28 cellular contexts compared by ENCODE assay signal in the genomic region with DNA sequence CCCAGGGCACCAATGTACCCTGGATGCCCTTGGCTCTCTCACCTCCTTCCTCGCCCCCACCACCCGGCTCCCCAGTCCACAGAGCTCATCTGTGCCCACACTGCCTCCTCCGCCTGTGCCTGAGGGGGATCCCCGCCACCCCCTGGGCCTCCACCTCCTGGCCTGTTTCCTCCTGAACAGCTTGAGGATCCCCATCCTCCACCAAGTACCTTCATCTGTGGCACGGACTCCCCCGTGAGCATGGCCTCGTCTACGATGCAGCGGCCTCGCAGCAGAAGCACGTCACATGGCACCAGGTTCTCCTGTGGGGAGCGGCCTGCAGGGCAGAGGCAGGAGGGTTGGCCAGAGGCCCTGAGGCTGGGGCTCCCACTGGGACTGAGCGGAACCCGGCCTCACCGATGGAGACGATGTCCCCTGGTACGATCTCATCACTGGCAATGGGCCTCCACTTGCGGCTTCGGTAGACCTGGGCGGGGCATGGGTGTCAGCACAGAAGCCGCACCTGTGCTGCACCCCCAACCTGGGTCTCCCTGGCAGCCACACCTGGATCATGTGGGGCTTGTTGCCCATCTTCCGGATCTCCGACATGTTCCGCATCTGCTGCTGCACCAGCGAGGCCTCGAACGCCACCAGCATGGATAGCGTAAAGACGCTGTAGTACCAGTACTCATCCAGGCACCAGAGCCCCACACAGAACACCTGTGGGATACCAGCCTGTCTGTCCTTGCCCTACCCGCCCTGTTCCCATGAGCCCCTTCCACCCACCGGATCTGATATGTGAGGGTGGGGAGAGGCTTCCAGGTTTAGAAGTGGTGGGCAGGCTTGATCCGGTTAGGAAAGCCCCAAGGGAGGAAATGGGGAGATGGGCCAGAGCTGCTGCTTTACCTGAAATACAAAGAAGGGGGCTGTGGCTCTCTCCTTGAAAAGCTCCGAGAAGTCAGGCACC. TPM values are rescaled to one million over a fixed set of nuclear protein-coding genes. Genes with fewer than 3 reads are reported as not detected.
DNase-seq lines count a peak whose midpoint lies in the region; ATAC-seq, FAIRE-seq and TF ChIP-seq lines count a peak whose summit lies in the region.
"Had no signal": no experiment of that assay in that cellular context is flagged by ENCODE, and none has a peak within 500 bp of the region (broad histone marks: within the 10 kb centered on the region; RNA-seq: fewer than 3 reads in every experiment).

No MANE protein-coding gene starts in this region.

- no peak overlapping the region for H2AFZ ChIP-seq in H1 (ENCODE audit: low read length)

- no peaks in the 10 kb centered on the region for H3K27me3 ChIP-seq in H1 (replicated peaks in 1 of 4; ENCODE audit: control insufficient read depth in 3 of 4, extremely low read depth in 1 of 4, insufficient read depth in 3 of 4, low read length in 3 of 4)
- H3K27me3 ChIP-seq: brain microvascular endothelial cell, heart left ventricle, MG63, tibial artery had no signal

- H4K5ac ChIP-seq in H1 (ENCODE audit: insufficient read length, low read depth, low read length): no peak overlapping the region

- H4K20me1 ChIP-seq in H1 (replicated peaks in 1 of 2; ENCODE audit: control insufficient read depth in 1 of 2, insufficient read depth in 2 of 2, low read length in 2 of 2): peaks cover 6 to 27% of the 10 kb centered on the region in 2 experiments

- CTCF ChIA-PET in H1 (lab: Charles Lee; ENCODE audit: partially characterized antibody): interaction anchor here (5.0 kb wide), 1 partner anchor 13 kb away, joined by 19 read pairs; a partner anchor contains a TSS

- no peak for TF ChIP-seq RAD21 in H1 (IDR thresholded peaks at IDR 0.05 in 1 of 2, conservative IDR thresholded peaks at IDR 0.05 in 1 of 2; ENCODE audit: low read depth in 2 of 2, low read length in 2 of 2)

- no peak overlapping the region for H2BK5ac ChIP-seq in H1 (ENCODE audit: low read depth, low read length)

- peaks cover 14% of the 10 kb centered on the region for H3K79me1 ChIP-seq in H1 (ENCODE audit: low read depth, low read length)

- H2BK20ac ChIP-seq in H1 (ENCODE audit: low read length): no peak overlapping the region

- POLR2A ChIA-PET in H1 (lab: Charles Lee; ENCODE audit: partially characterized antibody): interaction anchor here (0.8 to 3.7 kb wide), 3 partner anchors 8 to 29 kb away, joined by 3 to 13 read pairs (median 4); a partner anchor contains a TSS

- no peak overlapping the region for H4K91ac ChIP-seq in H1 (replicated peaks; ENCODE audit: insufficient read length, low read length)

- H3K27ac Mint-ChIP-seq in CD14-positive monocyte: peak overlapping the region in 3 of 7 donors; percentile 22 to 46 (median 41)
- H3K27ac Mint-ChIP-seq: activated CD4-positive, alpha-beta memory T cell treated with anti-CD3 and anti-CD28 coated beads for 36 hours had no signal

- no peaks in the 10 kb centered on the region for H3K9me3 ChIP-seq in H1 (ENCODE audit: insufficient read depth in 2 of 2, low read depth in 1 of 2, low read length in 1 of 2)
- H3K9me3 ChIP-seq: heart left ventricle, MG63, tibial artery had no signal

- no peak overlapping the region for H3K9ac ChIP-seq in H1 (replicated peaks in 1 of 4; ENCODE audit: extremely low read depth in 1 of 4, low read depth in 3 of 4, low read length in 3 of 4)

- no peak overlapping the region for H2AK5ac ChIP-seq in H1 (ENCODE audit: low read depth, low read length)

- no peak overlapping the region for H3K4me3 Mint-ChIP-seq in CD14-positive monocyte
- H3K4me3 Mint-ChIP-seq: activated CD4-positive, alpha-beta memory T cell treated with anti-CD3 and anti-CD28 coated beads for 36 hours had no signal

- H3K27ac ChIP-seq in H1 (ENCODE audit: low read depth, low read length): no peak overlapping the region
- H3K27ac ChIP-seq: brain microvascular endothelial cell, epithelial cell of prostate, heart left ventricle, tibial artery had no signal

- H2BK15ac ChIP-seq in H1 (ENCODE audit: low read length): no peak overlapping the region

- H2BK120ac ChIP-seq in H1 (replicated peaks; ENCODE audit: low read depth, low read length): no peak overlapping the region

- 94% methylated on average over 33 of the region's 33 CpGs; no CpG with 5 or more reads in 1 of the 2 experiments for WGBS in H1 (ENCODE audit: extremely low coverage in 1 of 2, insufficient coverage in 1 of 2, insufficient read length in 1 of 2, insufficient replicate concordance in 2 of 2, low coverage in 1 of 2, low lambda C conversion rate in 2 of 2, missing lambda C conversion rate in 1 of 2), 2 experiments

- FAIRE-seq in H1 (lab: Jason Lieb, UNC): no peak

- no peak for ATAC-seq in GM21515 (IDR thresholded peaks at IDR 0.05; ENCODE audit: unreplicated experiment)
- ATAC-seq in GM21526 (IDR thresholded peaks at IDR 0.05; ENCODE audit: low FRiP score, unreplicated experiment): no peak
- ATAC-seq: activated CD4-positive, CD25-positive, alpha-beta regulatory T cell treated with anti-CD3 and anti-CD28 coated beads, Interleukin-2, amount 50 U/mL, for 24 hours; heart left ventricle; left lobe of liver had no signal

- intact Hi-C loops in CD14-positive monocyte (cut with micrococcal nuclease) (no loop called here), posterior vena cava (cut with DNase I) (no loop called here)

- no peak for TF ChIP-seq EP300 in H1 (IDR thresholded peaks at IDR 0.05; ENCODE audit: borderline replicate concordance in 1 of 2, low read depth in 2 of 2, low read length in 2 of 2)

- peaks cover 8% of the 10 kb centered on the region for H3K4me1 Mint-ChIP-seq in CD14-positive monocyte

- H3K23me2 ChIP-seq in H1 (ENCODE audit: low read depth, low read length): no peaks in the 10 kb centered on the region

- no peak overlapping the region for H3K23ac ChIP-seq in H1 (ENCODE audit: insufficient read length)

- H3K14ac ChIP-seq in H1 (ENCODE audit: insufficient read length): no peak overlapping the region

- peaks cover 75 to 90% of the 10 kb centered on the region in 2 donors for H3K36me3 Mint-ChIP-seq in CD14-positive monocyte

- no peak overlapping the region for H3K4ac ChIP-seq in H1 (replicated peaks; ENCODE audit: insufficient read length, low read depth, low read length)

- TF ChIP-seq CTCF in CD14-positive monocyte (IDR thresholded peaks at IDR 0.05) (no peak), GM13977 (IDR thresholded peaks at IDR 0.05; ENCODE audit: extremely low read depth, insufficient read depth, missing control alignments) (no peak), H1 (IDR thresholded peaks at IDR 0.05; ENCODE audit: control extremely low read depth in 1 of 3, insufficient read depth in 1 of 3, low read depth in 1 of 3, low read length in 3 of 3) (no peak)

- peak overlapping the region; percentile 68; the same call in 1 of the 2 replicates for H4K8ac ChIP-seq in H1 (ENCODE audit: extremely low read depth, insufficient read depth, low read length)

- H3K4me1 ChIP-seq in H1 (replicated peaks in 1 of 4; ENCODE audit: control insufficient read depth in 3 of 4, insufficient read depth in 4 of 4, low read length in 3 of 4): peaks cover 0 to 3% (median 0%) of the 10 kb centered on the region in 4 experiments; a peak in 3 of 7 replicates

- H2BK12ac ChIP-seq in H1 (ENCODE audit: low read depth, low read length): no peak overlapping the region

- H3K4me2 ChIP-seq in H1 (ENCODE audit: insufficient read depth in 1 of 2, low read depth in 2 of 2, low read length in 2 of 2): no peak overlapping the region

- DNase-seq in CD14-positive monocyte (ENCODE audit: low spot score) (peak; percentile 41), GM13977 (ENCODE audit: low spot score) (peak; percentile 10), H1 (ENCODE audit: low read depth in 1 of 2, low spot score in 2 of 2) (no peak), posterior vena cava (ENCODE audit: low spot score) (peak; percentile 68)
- DNase-seq in activated effector memory CD4-positive, alpha-beta T cell treated with anti-CD3 and anti-CD28 coated beads, Interleukin-2, amount 50 U/mL, for 16 hours: no peak
- DNase-seq: activated CD4-positive, alpha-beta memory T cell treated with anti-CD3 and anti-CD28 coated beads for 36 hours; activated CD8-positive, alpha-beta memory T cell treated with anti-CD3 and anti-CD28 coated beads, Interleukin-2, amount 50 U/mL, for 48 hours; AML-193; brain microvascular endothelial cell; DMS79; GF-D8; heart left ventricle; mesenchymal stem cell; MG63; NCI-H1417 treated with DMSO at 0.1 percent for 48 hours; NCI-H2107; NCI-H510A; SIG-M5; stimulated activated CD4-positive, alpha-beta T cell treated with anti-CD3 and anti-CD28 coated beads, Interleukin-12 subunit alpha, Interleukin-12 subunit beta, amount 100 ng/mL, for 4 hours; stimulated activated CD4-positive, alpha-beta T cell treated with anti-CD3 and anti-CD28 coated beads, Interleukin-4, amount 100 ng/mL, for 24 hours; stimulated activated naive CD4-positive, alpha-beta T cell treated with Interleukin-2 at 50 U/mL for 16 hours; T-helper 1 cell; tibial artery had no signal

- in situ Hi-C loops in GM13977 (cut with MboI; ENCODE audit: low pct_unique_long_range_greater_than_20kb, low sequenced_read_pairs, unreplicated experiment): no loop called here

- peaks cover 0 to 10% (median 2%) of the 10 kb centered on the region in 3 donors for H3K27me3 Mint-ChIP-seq in CD14-positive monocyte (ENCODE audit: low read depth in 3 of 3)
- H3K27me3 Mint-ChIP-seq: activated CD4-positive, alpha-beta memory T cell treated with anti-CD3 and anti-CD28 coated beads for 36 hours had no signal

- no peak overlapping the region for H3K56ac ChIP-seq in H1 (replicated peaks; ENCODE audit: insufficient read length, low read depth, low read length)

- no peaks in the 10 kb centered on the region for H3K9me3 Mint-ChIP-seq in CD14-positive monocyte
- H3K9me3 Mint-ChIP-seq: activated CD4-positive, alpha-beta memory T cell treated with anti-CD3 and anti-CD28 coated beads for 36 hours had no signal

- peaks cover 7 to 13% of the 10 kb centered on the region in 2 experiments for H3K79me2 ChIP-seq in H1 (ENCODE audit: control insufficient read depth in 1 of 2, insufficient read depth in 2 of 2, low read length in 2 of 2)

- no peak for TF ChIP-seq POLR2A in H1 (IDR thresholded peaks at IDR 0.05; ENCODE audit: control extremely low read depth in 1 of 2, low read depth in 2 of 2, low read length in 2 of 2)

- H3K36me3 ChIP-seq in H1 (ENCODE audit: control insufficient read depth in 2 of 4, insufficient read depth in 4 of 4, low read length in 3 of 4): peaks cover 43 to 80% (median 67%) of the 10 kb centered on the region in 4 experiments

- no peak overlapping the region for H3K18ac ChIP-seq in H1 (ENCODE audit: extremely low read depth, low read length)

- no peak overlapping the region for H3K4me3 ChIP-seq in H1 (ENCODE audit: extremely low read depth in 1 of 4, insufficient read depth in 2 of 4, low read depth in 3 of 4, low read length in 4 of 4)
- H3K4me3 ChIP-seq: heart left ventricle, MG63, tibial artery had no signal

RNA-seq across cellular contexts. Expression of a gene that starts 6.8 kb away (rescaled TPM):
- polyA plus RNA-seq in CD14-positive monocyte: 10 to 100 TPM; 16.9 to 21.9 TPM
- total RNA-seq in H1 (2021; fragmentation: NEBNext Ultra II Directional; extraction: Animal tissue kit (Norgen Biotek cat#: 25700)): 64.2 and 75.7 TPM in 2 replicates
- 33.0 and 70.7 TPM in 2 replicates for polyA plus RNA-seq in H1 (2011; rRNA removed)
- 36.9 TPM for polyA plus RNA-seq in H1 (2011; cell fraction: cytosol; rRNA removed)
- polyA plus RNA-seq in H1 (2011; cell fraction: nucleus; rRNA removed): 284 TPM
- polyA plus RNA-seq in H1 (2012, experiment 1 of 2): 47.8 to 73.6 TPM (median 62.5 TPM) in 4 replicates
- polyA plus RNA-seq in H1 (2012, experiment 2 of 2): 64.3 TPM
- polyA plus RNA-seq in H1 (2013, experiment 1 of 2): 75.7 TPM
- 65.6 TPM for polyA plus RNA-seq in H1 (2013, experiment 2 of 2)
- 68.4 and 83.9 TPM in 2 replicates for polyA minus RNA-seq in H1 (2011; rRNA and poly(A)+ RNA removed)
- polyA minus RNA-seq in H1 (2011; cell fraction: cytosol; rRNA and poly(A)+ RNA removed): 49.1 TPM
- 93.9 TPM for polyA minus RNA-seq in H1 (2011; cell fraction: nucleus; rRNA and poly(A)+ RNA removed)
- 10 to 100 TPM; 33.1 to 33.3 TPM for total RNA-seq in posterior vena cava

RNA-seq across cellular contexts. Expression of a gene that starts 11.9 kb away (rescaled TPM):
- polyA plus RNA-seq in CD14-positive monocyte (1 to 10 TPM; 5.5 to 8.4 TPM), H1 (2011; rRNA removed) (11.0 and 13.0 TPM in 2 replicates)
- 46.2 and 50.9 TPM in 2 replicates for total RNA-seq in H1 (2021; fragmentation: NEBNext Ultra II Directional; extraction: Animal tissue kit (Norgen Biotek cat#: 25700))
- polyA plus RNA-seq in H1 (2011; cell fraction: cytosol; rRNA removed): 17.1 TPM
- polyA plus RNA-seq in H1 (2011; cell fraction: nucleus; rRNA removed): 12.2 TPM
- polyA plus RNA-seq in H1 (2012, experiment 1 of 2): 14.2 to 31.6 TPM (median 16.6 TPM) in 4 replicates
- polyA plus RNA-seq in H1 (2012, experiment 2 of 2): 10.5 TPM
- polyA plus RNA-seq in H1 (2013, experiment 1 of 2): 44.3 TPM
- 38.9 TPM for polyA plus RNA-seq in H1 (2013, experiment 2 of 2)
- 28.9 and 34.1 TPM in 2 replicates for polyA minus RNA-seq in H1 (2011; rRNA and poly(A)+ RNA removed)
- 14.8 TPM for polyA minus RNA-seq in H1 (2011; cell fraction: cytosol; rRNA and poly(A)+ RNA removed)
- polyA minus RNA-seq in H1 (2011; cell fraction: nucleus; rRNA and poly(A)+ RNA removed): 28.8 TPM
- 1 to 10 TPM; 6.3 to 8.2 TPM for total RNA-seq in posterior vena cava

RNA-seq across cellular contexts. Expression of a gene that starts 13.3 kb away (rescaled TPM):
- polyA plus RNA-seq in CD14-positive monocyte: 10 to 100 TPM; 41.4 to 75.1 TPM
- 18.1 and 20.2 TPM in 2 replicates for total RNA-seq in H1 (2021; fragmentation: NEBNext Ultra II Directional; extraction: Animal tissue kit (Norgen Biotek cat#: 25700))
- polyA plus RNA-seq in H1 (2011; rRNA removed): 5.7 and 8.9 TPM in 2 replicates
- 6.2 TPM for polyA plus RNA-seq in H1 (2011; cell fraction: cytosol; rRNA removed)
- 28.2 TPM for polyA plus RNA-seq in H1 (2011; cell fraction: nucleus; rRNA removed)
- polyA plus RNA-seq in H1 (2012, experiment 1 of 2): 9.9 to 15.8 TPM (median 14.2 TPM) in 4 replicates
- polyA plus RNA-seq in H1 (2012, experiment 2 of 2): 16.1 TPM
- polyA plus RNA-seq in H1 (2013, experiment 1 of 2): 10.4 TPM
- polyA plus RNA-seq in H1 (2013, experiment 2 of 2): 10.5 TPM
- 5.8 and 7.1 TPM in 2 replicates for polyA minus RNA-seq in H1 (2011; rRNA and poly(A)+ RNA removed)
- polyA minus RNA-seq in H1 (2011; cell fraction: cytosol; rRNA and poly(A)+ RNA removed): 7.9 TPM
- 8.6 TPM for polyA minus RNA-seq in H1 (2011; cell fraction: nucleus; rRNA and poly(A)+ RNA removed)
- 10 to 100 TPM in 1 of 2 donors, 1 to 10 TPM in 1; 8.3 to 11.4 TPM for total RNA-seq in posterior vena cava

RNA-seq across cellular contexts. Expression of a gene that starts 28.7 kb away (rescaled TPM):
- polyA plus RNA-seq in CD14-positive monocyte: 1 to 10 TPM; 1.9 to 2.2 TPM
- total RNA-seq in H1 (2021; fragmentation: NEBNext Ultra II Directional; extraction: Animal tissue kit (Norgen Biotek cat#: 25700)): 47.1 and 47.6 TPM in 2 replicates
- 70.2 and 121 TPM in 2 replicates for polyA plus RNA-seq in H1 (2011; rRNA removed)
- polyA plus RNA-seq in H1 (2011; cell fraction: cytosol; rRNA removed): 54.8 TPM
- polyA plus RNA-seq in H1 (2011; cell fraction: nucleus; rRNA removed): 298 TPM
- 43.0 to 66.6 TPM (median 64.7 TPM) in 4 replicates for polyA plus RNA-seq in H1 (2012, experiment 1 of 2)
- 51.1 TPM for polyA plus RNA-seq in H1 (2012, experiment 2 of 2)
- polyA plus RNA-seq in H1 (2013, experiment 1 of 2): 89.2 TPM
- 78.1 TPM for polyA plus RNA-seq in H1 (2013, experiment 2 of 2)
- 14.0 and 21.6 TPM in 2 replicates for polyA minus RNA-seq in H1 (2011; rRNA and poly(A)+ RNA removed)
- polyA minus RNA-seq in H1 (2011; cell fraction: cytosol; rRNA and poly(A)+ RNA removed): 21.4 TPM
- polyA minus RNA-seq in H1 (2011; cell fraction: nucleus; rRNA and poly(A)+ RNA removed): 38.2 TPM
- total RNA-seq in posterior vena cava: 1 to 10 TPM; 2.0 to 5.5 TPM

RNA-seq across cellular contexts. Expression of a gene that starts 38.2 kb away (rescaled TPM):
- polyA plus RNA-seq in CD14-positive monocyte (not detected), H1 (2011; rRNA removed) (3.8 and 8.3 TPM in 2 replicates)
- 3.3 and 3.4 TPM in 2 replicates for total RNA-seq in H1 (2021; fragmentation: NEBNext Ultra II Directional; extraction: Animal tissue kit (Norgen Biotek cat#: 25700))
- polyA plus RNA-seq in H1 (2011; cell fraction: cytosol; rRNA removed): 6.5 TPM
- polyA plus RNA-seq in H1 (2011; cell fraction: nucleus; rRNA removed): 12.1 TPM
- 3.9 to 6.8 TPM (median 4.8 TPM) in 4 replicates for polyA plus RNA-seq in H1 (2012, experiment 1 of 2)
- 2.2 TPM for polyA plus RNA-seq in H1 (2012, experiment 2 of 2)
- polyA plus RNA-seq in H1 (2013, experiment 1 of 2): 3.7 TPM
- 4.1 TPM for polyA plus RNA-seq in H1 (2013, experiment 2 of 2)
- 1.7 and 1.8 TPM in 2 replicates for polyA minus RNA-seq in H1 (2011; rRNA and poly(A)+ RNA removed)
- polyA minus RNA-seq in H1 (2011; cell fraction: cytosol; rRNA and poly(A)+ RNA removed): 2.9 TPM
- 2.6 TPM for polyA minus RNA-seq in H1 (2011; cell fraction: nucleus; rRNA and poly(A)+ RNA removed)
- under 1 TPM; 0.29 to 0.93 TPM for total RNA-seq in posterior vena cava

Comparison
In these comparisons a context has a peak if more than half of its experiments do, and no peak if none do; other contexts are left out.
1. DNase-seq: peak in CD14-positive monocyte (single experiment), GM13977 (single experiment) and posterior vena cava (single experiment); none in H1 (0 of 2) and activated effector memory CD4-positive, alpha-beta T cell treated with anti-CD3 and anti-CD28 coated beads, Interleukin-2, amount 50 U/mL, for 16 hours (single experiment).